Comparison of ENCODE assay signal across 21 cellular contexts in the genomic region with DNA sequence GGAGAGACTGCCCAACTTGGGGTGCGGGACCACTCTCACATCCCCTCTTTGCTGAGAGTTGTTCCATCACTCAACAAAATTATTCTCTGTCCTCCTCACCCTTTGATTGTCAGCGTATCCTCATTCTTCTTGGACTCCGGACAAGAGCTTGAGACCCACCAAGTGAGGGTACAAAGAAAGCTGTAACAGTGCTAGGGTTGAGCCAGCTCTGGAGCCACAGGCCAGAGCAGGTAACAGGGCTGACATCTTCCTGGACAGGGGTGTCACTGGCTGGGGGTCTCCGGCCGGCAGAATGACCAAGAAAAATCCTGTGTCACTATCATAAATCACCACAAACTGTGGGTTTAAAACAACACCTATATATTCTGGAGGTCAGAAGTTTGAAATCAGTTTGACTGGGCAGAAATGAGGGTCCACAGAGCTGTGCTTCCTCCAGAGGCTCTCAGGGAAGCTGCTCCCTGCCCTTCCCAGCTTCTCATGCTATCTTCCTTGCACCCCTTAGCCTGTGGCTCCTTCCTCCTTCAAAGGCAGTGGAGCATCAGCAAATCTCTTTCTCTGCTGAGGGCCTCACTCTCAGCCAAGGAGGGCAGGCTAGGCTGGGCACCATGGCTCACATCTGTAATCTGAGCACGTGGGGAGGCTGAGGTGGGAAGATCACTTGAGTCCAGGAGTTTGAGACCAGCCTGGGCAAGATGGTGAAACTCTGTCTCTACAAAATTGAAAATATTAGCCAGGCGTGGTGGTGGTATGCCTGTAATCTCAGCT. TPM values are rescaled to one million over a fixed set of nuclear protein-coding genes. Genes with fewer than 3 reads are reported as not detected.
DNase-seq lines count a peak whose midpoint lies in the region; ATAC-seq, FAIRE-seq and TF ChIP-seq lines count a peak whose summit lies in the region.
"Had no signal": no experiment of that assay in that cellular context is flagged by ENCODE, and none has a peak within 500 bp of the region (broad histone marks: within the 10 kb centered on the region; RNA-seq: fewer than 3 reads in every experiment).

No MANE protein-coding gene starts in this region.

- no peak for FAIRE-seq in astrocyte (lab: Jason Lieb, UNC)
- FAIRE-seq: G401.6, GM12878 had no signal

- WGBS in spleen, 5 donors: 82 to 88% (median 87%) methylated on average over 7 of the region's 7 CpGs

- no peaks in the 10 kb centered on the region for H3K9me3 ChIP-seq in astrocyte (ENCODE audit: insufficient read depth, low read depth, low read length)
- no peaks in the 10 kb centered on the region for H3K9me3 ChIP-seq in naive thymus-derived CD4-positive, alpha-beta T cell (ENCODE audit: control insufficient read depth in 2 of 3, low read length in 3 of 3)
- H3K9me3 ChIP-seq in spleen: no peaks in the 10 kb centered on the region
- H3K9me3 ChIP-seq in CD4-positive, alpha-beta memory T cell (ENCODE audit: control insufficient read depth in 1 of 2, low read length in 2 of 2): no peaks in the 10 kb centered on the region

- H2AFZ ChIP-seq in astrocyte (ENCODE audit: low read depth, low read length): no peak overlapping the region

- H3K27me3 Mint-ChIP-seq in astrocyte (ENCODE audit: low read depth, unreplicated experiment): peaks cover 13% of the 10 kb centered on the region
- H3K27me3 Mint-ChIP-seq in naive thymus-derived CD4-positive, alpha-beta T cell: peaks cover 0 to 1% (median 0%) of the 10 kb centered on the region in 5 donors
- H3K27me3 Mint-ChIP-seq in CD4-positive, alpha-beta memory T cell: no peaks in the 10 kb centered on the region

- H3K4me3 Mint-ChIP-seq in astrocyte (ENCODE audit: unreplicated experiment): no peak overlapping the region
- H3K4me3 Mint-ChIP-seq in naive thymus-derived CD4-positive, alpha-beta T cell: no peak overlapping the region
- no peak overlapping the region for H3K4me3 Mint-ChIP-seq in CD4-positive, alpha-beta memory T cell
- H3K4me3 Mint-ChIP-seq: CD8-positive, alpha-beta memory T cell had no signal

- H3K4me1 ChIP-seq in astrocyte (ENCODE audit: insufficient read depth, low read length) (peaks cover under 1% of the 10 kb centered on the region), spleen (peaks cover 3 to 30% (median 10%) of the 10 kb centered on the region in 6 donors)
- peaks cover 5 to 6% of the 10 kb centered on the region in 2 donors for H3K4me1 ChIP-seq in naive thymus-derived CD4-positive, alpha-beta T cell (ENCODE audit: control insufficient read depth in 2 of 2, insufficient read depth in 2 of 2, low read length in 2 of 2)
- H3K4me1 ChIP-seq in CD4-positive, alpha-beta memory T cell (ENCODE audit: insufficient read depth, low read length): peaks cover 9% of the 10 kb centered on the region

- H3K27ac Mint-ChIP-seq in astrocyte (ENCODE audit: unreplicated experiment): peak overlapping the region; percentile 53
- peak overlapping the region in 5 of 9 donors; percentile 19 to 55 (median 25) for H3K27ac Mint-ChIP-seq in naive thymus-derived CD4-positive, alpha-beta T cell
- peak overlapping the region in 3 of 7 donors; percentile 37 to 52 (median 40) for H3K27ac Mint-ChIP-seq in CD4-positive, alpha-beta memory T cell

- TF ChIP-seq POLR2A in spleen (IDR thresholded peaks at IDR 0.05): no peak

- DNase-seq in Right ventricle myocardium inferior (ENCODE audit: missing footprints) (peak; percentile 42), cardiac septum (ENCODE audit: low spot score) (no peak), astrocyte (ENCODE audit: low read depth) (no peak), spleen (peak; percentile 47), activated T-cell treated with anti-CD3 and anti-CD28 coated beads for 4 hours (no peak)
- DNase-seq in naive thymus-derived CD4-positive, alpha-beta T cell: no peak
- DNase-seq in CD4-positive, alpha-beta memory T cell: no peak
- DNase-seq: DND-41; HCEC 1CT; MV-4-11; NCI-H1417; NCI-H1930; NCI-H2171; NCI-H446 treated with DMSO at 0.1 percent for 48 hours; NK-92 treated with Interleukin-12 subunit alpha and Interleukin-12 subunit beta, amount 100 ng/mL, for 24 hours had no signal

- intact Hi-C loops in Right ventricle myocardium inferior (cut with DNase I) (no loop called here), cardiac septum (cut with DNase I) (no loop called here), spleen (cut with DNase I; ENCODE audit: low total_unique reads) (no loop called here)
- intact Hi-C loops in naive thymus-derived CD4-positive, alpha-beta T cell (cut with micrococcal nuclease): loop anchor here in 1 of 2 donors (5.0 kb wide), 1 partner anchor 39 kb away; no protein-coding TSS in a partner anchor
- intact Hi-C loops in CD4-positive, alpha-beta memory T cell (cut with micrococcal nuclease): no loop called here

- ATAC-seq in Right ventricle myocardium inferior (no peak), GM19397 (IDR thresholded peaks at IDR 0.05; ENCODE audit: unreplicated experiment) (no peak)
- ATAC-seq in naive thymus-derived CD4-positive, alpha-beta T cell: no peak
- ATAC-seq: GM12878 had no signal

- no peak for TF ChIP-seq CTCF in astrocyte (IDR thresholded peaks at IDR 0.05; ENCODE audit: insufficient read depth, low read depth, low read length)
- TF ChIP-seq CTCF in spleen (IDR thresholded peaks at IDR 0.05 in 8 of 11, conservative IDR thresholded peaks at IDR 0.05 in 3 of 11): no peak

- no peaks in the 10 kb centered on the region for H3K36me3 Mint-ChIP-seq in astrocyte (ENCODE audit: low read depth, unreplicated experiment)
- H3K36me3 Mint-ChIP-seq in naive thymus-derived CD4-positive, alpha-beta T cell: no peaks in the 10 kb centered on the region
- H3K36me3 Mint-ChIP-seq in CD4-positive, alpha-beta memory T cell: peaks cover 0 to 2% of the 10 kb centered on the region in 2 donors

- peaks cover 2% of the 10 kb centered on the region for H4K20me1 ChIP-seq in astrocyte (ENCODE audit: insufficient read depth, low read length)

- no peaks in the 10 kb centered on the region for H3K9me3 Mint-ChIP-seq in astrocyte (ENCODE audit: unreplicated experiment)
- H3K9me3 Mint-ChIP-seq in naive thymus-derived CD4-positive, alpha-beta T cell: peaks cover 0 to 2% (median 0%) of the 10 kb centered on the region in 11 donors
- H3K9me3 Mint-ChIP-seq in CD4-positive, alpha-beta memory T cell: no peaks in the 10 kb centered on the region
- H3K9me3 Mint-ChIP-seq: CD8-positive, alpha-beta memory T cell had no signal

- no peak overlapping the region for H3K4me2 ChIP-seq in astrocyte (ENCODE audit: low read length)

- H3K27ac ChIP-seq in astrocyte (ENCODE audit: low read depth, low read length): no peak overlapping the region
- no peak overlapping the region for H3K27ac ChIP-seq in naive thymus-derived CD4-positive, alpha-beta T cell (ENCODE audit: low read depth, low read length)
- H3K27ac ChIP-seq in spleen: no peak overlapping the region
- H3K27ac ChIP-seq in CD4-positive, alpha-beta memory T cell (ENCODE audit: low read depth, low read length): no peak overlapping the region

- CTCF ChIA-PET in naive thymus-derived CD4-positive, alpha-beta T cell (lab: Charles Lee): no interaction called here
- CTCF ChIA-PET in CD4-positive, alpha-beta memory T cell (lab: Charles Lee; ENCODE audit: partially characterized antibody): no interaction called here

- H3K36me3 ChIP-seq in astrocyte (ENCODE audit: insufficient read depth, low read length) (no peaks in the 10 kb centered on the region), spleen (no peaks in the 10 kb centered on the region)
- H3K36me3 ChIP-seq in naive thymus-derived CD4-positive, alpha-beta T cell (ENCODE audit: control insufficient read depth in 2 of 3, insufficient read depth in 3 of 3, low read length in 3 of 3): no peaks in the 10 kb centered on the region
- H3K36me3 ChIP-seq in CD4-positive, alpha-beta memory T cell (ENCODE audit: insufficient read depth, low read length): no peaks in the 10 kb centered on the region

- no peak overlapping the region for H3K9ac ChIP-seq in astrocyte (ENCODE audit: low read length)

- POLR2A ChIA-PET in naive thymus-derived CD4-positive, alpha-beta T cell (lab: Charles Lee): interaction anchor here (4.1 kb wide), 1 partner anchor 28 kb away, joined by 27 read pairs; the partner anchor contains the start of gene PTGES2
- POLR2A ChIA-PET in CD4-positive, alpha-beta memory T cell (lab: Charles Lee; ENCODE audit: partially characterized antibody): interaction anchor here (0.7 kb wide), 2 partner anchors 9 to 153 kb away, joined by 3 to 4 read pairs; no protein-coding TSS in a partner anchor

- H3K27me3 ChIP-seq in astrocyte (ENCODE audit: insufficient read depth, low read length) (no peaks in the 10 kb centered on the region), spleen (replicated peaks in 1 of 7) (no peaks in the 10 kb centered on the region)
- no peaks in the 10 kb centered on the region for H3K27me3 ChIP-seq in naive thymus-derived CD4-positive, alpha-beta T cell (ENCODE audit: control insufficient read depth in 2 of 2, insufficient read depth in 2 of 2, low read length in 2 of 2)
- no peaks in the 10 kb centered on the region for H3K27me3 ChIP-seq in CD4-positive, alpha-beta memory T cell (ENCODE audit: insufficient read depth, low read length)

- H3K4me1 Mint-ChIP-seq in astrocyte (ENCODE audit: low read depth, unreplicated experiment): no peaks in the 10 kb centered on the region
- peaks cover 2 to 10% (median 6%) of the 10 kb centered on the region in 7 donors for H3K4me1 Mint-ChIP-seq in naive thymus-derived CD4-positive, alpha-beta T cell
- peaks cover 3 to 10% (median 7%) of the 10 kb centered on the region in 4 donors for H3K4me1 Mint-ChIP-seq in CD4-positive, alpha-beta memory T cell

- H3K4me3 ChIP-seq in astrocyte (ENCODE audit: insufficient read depth, low read depth, low read length) (no peak overlapping the region), spleen (no peak overlapping the region)
- no peak overlapping the region for H3K4me3 ChIP-seq in naive thymus-derived CD4-positive, alpha-beta T cell (ENCODE audit: low read length)
- H3K4me3 ChIP-seq in CD4-positive, alpha-beta memory T cell (ENCODE audit: low read length in 2 of 2): no peak overlapping the region
- H3K4me3 ChIP-seq: GM12878 had no signal

- peaks cover 7% of the 10 kb centered on the region for H3K79me2 ChIP-seq in astrocyte (ENCODE audit: insufficient read depth, low read length)

RNA-seq across cellular contexts. Expression of gene BBLN, which starts 4.1 kb away (rescaled TPM):
- total RNA-seq in Right ventricle myocardium inferior: 36.1 TPM
- 65.7 TPM for total RNA-seq in cardiac septum
- total RNA-seq in astrocyte: 47.3 and 56.6 TPM in 2 replicates
- 10 to 100 TPM; 42.7 to 87.8 (median 48.0) TPM for total RNA-seq in naive thymus-derived CD4-positive, alpha-beta T cell
- 100 to 1,000 TPM in 1 of 2 donors, 10 to 100 TPM in 1; 99.2 to 102 TPM for polyA plus RNA-seq in naive thymus-derived CD4-positive, alpha-beta T cell
- total RNA-seq in spleen: 100 to 1,000 TPM in 3 of 7 donors, 10 to 100 TPM in 4; 43.5 to 220 (median 59.2) TPM
- polyA plus RNA-seq in spleen: 100 to 1,000 TPM; 152 to 201 (median 178) TPM
- 10 to 100 TPM; 47.8 to 50.5 TPM for total RNA-seq in CD4-positive, alpha-beta memory T cell
- polyA plus RNA-seq in CD4-positive, alpha-beta memory T cell: 100 to 1,000 TPM; 110 to 136 TPM

RNA-seq across cellular contexts. Expression of gene LCN2, which starts 6.7 kb away (rescaled TPM):
- total RNA-seq in Right ventricle myocardium inferior: not detected
- 2.0 TPM for total RNA-seq in cardiac septum
- not detected in 2 replicates for total RNA-seq in astrocyte
- total RNA-seq in naive thymus-derived CD4-positive, alpha-beta T cell: not detected
- polyA plus RNA-seq in naive thymus-derived CD4-positive, alpha-beta T cell: not detected
- total RNA-seq in spleen: 100 to 1,000 TPM in 1 of 7 donors, 10 to 100 TPM in 5, 1 to 10 TPM in 1; 7.7 to 218 (median 20.3) TPM
- polyA plus RNA-seq in spleen: 10 to 100 TPM; 10.7 to 17.5 (median 13.3) TPM
- not detected for total RNA-seq in CD4-positive, alpha-beta memory T cell
- not detected for polyA plus RNA-seq in CD4-positive, alpha-beta memory T cell
- total RNA-seq: CD8-positive, alpha-beta memory T cell; GM12878; OCI-LY7 had no signal
- polyA plus RNA-seq: BJ; CD8-positive, alpha-beta memory T cell; GM12878 had no signal

RNA-seq across cellular contexts. Expression of gene PTGES2, which starts 28.4 kb away (rescaled TPM):
- total RNA-seq in Right ventricle myocardium inferior: 158 TPM
- 136 TPM for total RNA-seq in cardiac septum
- 44.1 and 44.4 TPM in 2 replicates for total RNA-seq in astrocyte
- 10 to 100 TPM; 52.0 to 70.8 (median 61.3) TPM for total RNA-seq in naive thymus-derived CD4-positive, alpha-beta T cell
- 10 to 100 TPM; 32.3 to 36.1 TPM for polyA plus RNA-seq in naive thymus-derived CD4-positive, alpha-beta T cell
- 10 to 100 TPM; 45.2 to 66.6 (median 58.5) TPM for total RNA-seq in spleen
- polyA plus RNA-seq in spleen: 10 to 100 TPM; 45.8 to 71.2 (median 54.0) TPM
- 10 to 100 TPM; 51.8 to 57.9 TPM for total RNA-seq in CD4-positive, alpha-beta memory T cell
- 10 to 100 TPM; 47.5 to 48.8 TPM for polyA plus RNA-seq in CD4-positive, alpha-beta memory T cell

RNA-seq across cellular contexts. Expression of gene CIZ1, which starts 35.5 kb away (rescaled TPM):
- total RNA-seq in Right ventricle myocardium inferior: 69.3 TPM
- total RNA-seq in cardiac septum: 86.1 TPM
- 110 and 117 TPM in 2 replicates for total RNA-seq in astrocyte
- 100 to 1,000 TPM; 110 to 163 (median 142) TPM for total RNA-seq in naive thymus-derived CD4-positive, alpha-beta T cell
- 10 to 100 TPM; 11.2 to 38.2 TPM for polyA plus RNA-seq in naive thymus-derived CD4-positive, alpha-beta T cell
- 10 to 100 TPM; 61.9 to 98.2 (median 89.2) TPM for total RNA-seq in spleen
- polyA plus RNA-seq in spleen: 10 to 100 TPM; 24.7 to 50.0 (median 34.5) TPM
- 100 to 1,000 TPM; 156 to 165 TPM for total RNA-seq in CD4-positive, alpha-beta memory T cell
- polyA plus RNA-seq in CD4-positive, alpha-beta memory T cell: 10 to 100 TPM in 1 of 2 donors, 1 to 10 TPM in 1; 3.1 to 38.9 TPM

RNA-seq across cellular contexts. Expression of gene DNM1, which starts 47.3 kb away (rescaled TPM):
- total RNA-seq in Right ventricle myocardium inferior (6.1 TPM), cardiac septum (7.3 TPM), astrocyte (29.7 and 37.6 TPM in 2 replicates), spleen (1 to 10 TPM in 6 of 7 donors, under 1 TPM in 1; 0.42 to 3.6 (median 2.1) TPM)
- total RNA-seq in naive thymus-derived CD4-positive, alpha-beta T cell: 1 to 10 TPM in 2 of 5 experiments, under 1 TPM in 3; 0.24 to 2.0 (median 0.94) TPM
- under 1 TPM in 1 of 2 donors, not detected in 1; 0.24 TPM for polyA plus RNA-seq in naive thymus-derived CD4-positive, alpha-beta T cell
- 1 to 10 TPM; 1.2 to 1.3 (median 1.3) TPM for polyA plus RNA-seq in spleen
- total RNA-seq in CD4-positive, alpha-beta memory T cell: 1 to 10 TPM; 1.4 to 2.2 TPM
- polyA plus RNA-seq in CD4-positive, alpha-beta memory T cell: not detected

Comparison
In these comparisons a context has a peak if more than half of its experiments do, and no peak if none do; other contexts are left out.
1. DNase-seq: peak in Right ventricle myocardium inferior (single experiment) and spleen (single experiment); none in cardiac septum (single experiment), astrocyte (single experiment), naive thymus-derived CD4-positive, alpha-beta T cell (0 of 9), activated T-cell treated with anti-CD3 and anti-CD28 coated beads for 4 hours (single experiment) and CD4-positive, alpha-beta memory T cell (0 of 5).